In the genomic region with DNA sequence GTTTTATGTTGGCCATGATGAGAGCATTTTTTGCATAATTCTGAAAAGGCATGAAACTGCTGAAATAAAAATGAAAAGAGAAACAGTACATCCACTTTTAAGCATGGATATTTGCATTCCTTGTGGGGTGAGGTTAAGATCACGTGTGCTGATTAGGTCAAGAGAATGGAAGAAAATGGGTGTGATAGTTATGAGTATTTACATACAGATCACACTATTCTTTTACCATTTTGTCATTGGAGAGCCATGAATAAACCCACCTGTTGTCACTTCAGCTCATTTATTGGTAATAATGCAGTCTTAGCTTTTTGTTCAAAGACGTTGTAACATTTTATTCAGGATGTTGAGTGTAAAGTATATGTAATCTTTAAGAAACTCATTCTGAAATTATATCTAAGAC, we compare ENCODE assay signal across 16 cellular contexts.
DNase-seq lines count a peak whose midpoint lies in the region; ATAC-seq and TF ChIP-seq lines count a peak whose summit lies in the region.
"Had no signal": no experiment of that assay in that cellular context is flagged by ENCODE, and none has a peak within 500 bp of the region (broad histone marks: within the 10 kb centered on the region; RNA-seq: fewer than 3 reads in every experiment).

No MANE protein-coding gene starts in this region.

- 58 to 62% methylated on average over 2 of the region's 2 CpGs for WGBS in tibial nerve, 2 donors

- H3K27ac ChIP-seq in HEK293 (ENCODE audit: extremely low read depth, low read depth, low read length): no peak overlapping the region
- H3K27ac ChIP-seq in Panc1 (ENCODE audit: low read length): peak overlapping the region; percentile 87
- H3K27ac ChIP-seq in tibial nerve: no peak overlapping the region
- H3K27ac ChIP-seq: BLaER1 treated with 17β-estradiol and CSF1 and Interleukin-3, amounts not matched to agents 10 nM and 100 nM had no signal

- ATAC-seq in Panc1 (no peak), mucosa of descending colon (peak; percentile 52), GM18873 (IDR thresholded peaks at IDR 0.05; ENCODE audit: low FRiP score, unreplicated experiment) (no peak)

- H3K9me3 ChIP-seq in HEK293 (ENCODE audit: control insufficient read depth, insufficient read depth, low read depth, low read length): no peaks in the 10 kb centered on the region
- H3K9me3 ChIP-seq in Panc1 (ENCODE audit: control insufficient read depth, insufficient read depth, low read depth, low read length): no peaks in the 10 kb centered on the region
- no peaks in the 10 kb centered on the region for H3K9me3 ChIP-seq in mucosa of descending colon
- H3K9me3 ChIP-seq in tibial nerve: no peaks in the 10 kb centered on the region
- H3K9me3 ChIP-seq: BE2C; BLaER1 treated with 17β-estradiol and CSF1 and Interleukin-3, amounts not matched to agents 10 nM and 100 nM had no signal

- no peak for DNase-seq in Panc1 (ENCODE audit: low read depth, low spot score)
- DNase-seq in mucosa of descending colon: no peak
- no peak for DNase-seq in tibial nerve (ENCODE audit: low spot score in 2 of 2)
- no peak for DNase-seq in NCI-H2171 (lab: John Stamatoyannopoulos, UW)
- DNase-seq: AML-193; BE2C; Calu3; CD4-positive, alpha-beta memory T cell; COR-L47; DMS79 treated with DMSO at 0.1 percent for 48 hours; GF-D8; H7; HCEC 1CT had no signal

- no peak for TF ChIP-seq EP300 in tibial nerve (IDR thresholded peaks at IDR 0.05)

- H3K27me3 ChIP-seq in Panc1 (ENCODE audit: control insufficient read depth, insufficient read depth, low read length): no peaks in the 10 kb centered on the region
- H3K27me3 ChIP-seq in tibial nerve: no peaks in the 10 kb centered on the region
- H3K27me3 ChIP-seq: BE2C; BLaER1 treated with 17β-estradiol and CSF1 and Interleukin-3, amounts not matched to agents 10 nM and 100 nM had no signal

- H3K36me3 ChIP-seq in HEK293 (ENCODE audit: control insufficient read depth in 2 of 2, insufficient read depth in 1 of 2, low read length in 2 of 2) (no peaks in the 10 kb centered on the region), Panc1 (ENCODE audit: control insufficient read depth, insufficient read depth, low read length) (no peaks in the 10 kb centered on the region), mucosa of descending colon (ENCODE audit: low read depth) (no peaks in the 10 kb centered on the region), tibial nerve (no peaks in the 10 kb centered on the region)
- H3K36me3 ChIP-seq: BE2C; BLaER1 treated with 17β-estradiol and CSF1 and Interleukin-3, amounts not matched to agents 10 nM and 100 nM had no signal

- H3K4me1 ChIP-seq in HEK293 (ENCODE audit: control insufficient read depth, insufficient read depth, low read length) (peaks cover 23% of the 10 kb centered on the region), Panc1 (ENCODE audit: control insufficient read depth, insufficient read depth, low read length) (peaks cover 87% of the 10 kb centered on the region), mucosa of descending colon (ENCODE audit: low read depth) (no peaks in the 10 kb centered on the region), tibial nerve (peaks cover 0 to 12% (median 0%) of the 10 kb centered on the region in 4 donors)
- H3K4me1 ChIP-seq: BE2C; BLaER1 treated with 17β-estradiol and CSF1 and Interleukin-3, amounts not matched to agents 10 nM and 100 nM had no signal

- POLR2A ChIA-PET in HEK293 (lab: Yijun Ruan, JAX): no interaction called here
- POLR2A ChIA-PET in Panc1 (lab: Charles Lee): no interaction called here

- in situ Hi-C loops in Panc1 (cut with HindIII; ENCODE audit: low pct_unique_long_range_greater_than_20kb, low sequenced_read_pairs): no loop called here

- no peak overlapping the region for H3K4me3 ChIP-seq in HEK293 (ENCODE audit: low read depth, low read length)
- no peak overlapping the region for H3K4me3 ChIP-seq in Panc1 (ENCODE audit: low read depth in 2 of 2, low read length in 2 of 2)
- H3K4me3 ChIP-seq in mucosa of descending colon: no peak overlapping the region
- H3K4me3 ChIP-seq in tibial nerve: no peak overlapping the region
- H3K4me3 ChIP-seq: BLaER1 treated with 17β-estradiol and CSF1 and Interleukin-3, amounts not matched to agents 10 nM and 100 nM had no signal

- CTCF ChIA-PET in HEK293 (lab: Yijun Ruan, JAX) (interaction anchor here (1.7 kb wide), 1 partner anchor 166 kb away, joined by 4 read pairs; no protein-coding TSS in a partner anchor), Panc1 (lab: Charles Lee) (no interaction called here)

- BruUV-seq in Panc1 (replicated peaks; lab: Mats Ljungman, UMichigan): no TSS peak

- no peak for TF ChIP-seq POLR2A in tibial nerve (IDR thresholded peaks at IDR 0.05)

- intact Hi-C loops in Panc1 (cut with micrococcal nuclease; ENCODE audit: unreplicated experiment): no loop called here
- intact Hi-C loops in mucosa of descending colon (cut with DNase I, micrococcal nuclease): no loop called here

- no peak for TF ChIP-seq CTCF in HEK293 (tag by site-specific recombination; IDR thresholded peaks at IDR 0.05)
- TF ChIP-seq CTCF in Panc1 (IDR thresholded peaks at IDR 0.05): no peak
- no peak for TF ChIP-seq CTCF in mucosa of descending colon (IDR thresholded peaks at IDR 0.05)
- TF ChIP-seq CTCF in tibial nerve (IDR thresholded peaks at IDR 0.05): no peak

TF ChIP-seq in HEK293, 187 proteins besides CTCF, POLR2A, EP300 and RAD21:
- TF ChIP-seq SCRT2 (tag by site-specific recombination; IDR thresholded peaks at IDR 0.05) (peak; percentile 77), ZBTB8A (tag by site-specific recombination; IDR thresholded peaks at IDR 0.05) (no peak)
